8 cellular contexts compared by ENCODE assay signal in the genomic region with DNA sequence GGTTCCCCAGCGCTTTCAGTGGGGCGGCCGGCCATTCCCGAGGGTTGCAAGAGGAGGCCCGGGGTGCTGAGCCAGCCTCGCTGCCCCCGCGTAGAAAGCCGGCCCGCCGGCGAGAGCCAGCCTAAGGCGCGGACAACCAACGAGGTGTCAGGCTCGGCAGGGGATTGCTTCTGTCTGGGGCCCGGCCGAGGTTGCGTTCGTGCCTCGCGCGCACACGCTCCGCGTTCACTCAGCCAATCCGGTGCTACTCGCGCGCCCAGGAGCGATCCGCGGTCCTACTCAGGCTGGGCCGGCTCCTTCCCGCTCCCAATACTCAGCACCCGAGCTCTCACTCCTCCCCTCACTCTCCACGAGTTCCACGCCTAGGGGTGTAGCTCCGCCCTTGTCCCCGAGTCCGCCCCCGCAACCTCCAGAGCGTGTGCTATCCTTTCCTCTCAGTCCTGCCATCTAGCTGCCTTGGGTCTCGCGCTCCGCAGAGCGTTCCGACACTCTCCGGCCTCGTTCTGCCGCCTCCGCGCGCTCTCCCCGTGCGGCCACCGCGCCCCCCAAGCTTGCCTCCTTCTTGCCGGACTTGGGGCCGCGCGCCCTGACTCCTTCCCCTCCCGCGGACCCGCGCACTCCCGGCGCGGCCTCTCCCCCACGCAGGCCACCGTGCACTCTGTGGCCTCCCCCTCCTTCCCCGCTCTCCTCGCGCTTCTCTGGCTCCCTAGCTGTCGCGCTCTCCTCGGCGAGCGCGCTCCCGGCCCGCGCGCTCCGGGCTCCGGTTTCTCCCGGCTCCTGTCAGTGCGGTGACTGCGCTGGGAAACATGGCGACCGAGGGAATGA. TPM values are rescaled to one million over a fixed set of nuclear protein-coding genes. Genes with fewer than 3 reads are reported as not detected.
A peak's percentile ranks its signal among the peaks of the same experiment; 100 is the strongest.
DNase-seq lines count a peak whose midpoint lies in the region; ATAC-seq and TF ChIP-seq lines count a peak whose summit lies in the region.

A gene (plus strand): TSS at position 426 of the 825 bp plus-strand sequence.

- peaks cover 42% of the 10 kb centered on the region for H3K4me1 Mint-ChIP-seq in activated CD8-positive, alpha-beta T cell treated with anti-CD3 and anti-CD28 coated beads, Interleukin-2, amount 10 ng/mL, durations not matched to agents 7 days and 5 days (ENCODE audit: low read depth)

- intact Hi-C loops in lower lobe of right lung (cut with DNase I), result no loop called here

- ATAC-seq in GM19324 (IDR thresholded peaks at IDR 0.05; ENCODE audit: low FRiP score, unreplicated experiment) (peak; percentile 90), HG03469 (IDR thresholded peaks at IDR 0.05; ENCODE audit: unreplicated experiment) (peak; percentile 63), lower lobe of right lung (peak; percentile 97 to 98)
- peak; percentile 96 for ATAC-seq in activated CD8-positive, alpha-beta T cell treated with anti-CD3 and anti-CD28 coated beads, Interleukin-2, amount 10 ng/mL, durations not matched to agents 7 days and 5 days

- H3K27me3 ChIP-seq in BLaER1 treated with 17β-estradiol and CSF1 and Interleukin-3, amounts not matched to agents 10 nM and 100 nM, result peaks cover 0 to 16% (median 4%) of the 10 kb centered on the region in 11 experiments; a peak in 4 of 22 replicates
- H3K27me3 ChIP-seq in ectodermal cell (ENCODE audit: control insufficient read depth, insufficient read depth, low read length, poor library complexity, severe bottlenecking), result peaks cover 24% of the 10 kb centered on the region
- no peaks in the 10 kb centered on the region for H3K27me3 ChIP-seq in lower lobe of right lung (ENCODE audit: low read depth)

- peak within 1 kb of the TSS; percentile 73 to 85 (median 79) for H3K9ac ChIP-seq in BLaER1 treated with 17β-estradiol and CSF1 and Interleukin-3, amounts not matched to agents 10 nM and 100 nM

- peak; percentile 32 for TF ChIP-seq CTCF in lower lobe of right lung (IDR thresholded peaks at IDR 0.05)

- H3K27ac Mint-ChIP-seq in activated CD8-positive, alpha-beta T cell treated with anti-CD3 and anti-CD28 coated beads, Interleukin-2, amount 10 ng/mL, durations not matched to agents 7 days and 5 days, result peak within 1 kb of the TSS; percentile 93

- POLR2A ChIA-PET in activated CD8-positive, alpha-beta T cell treated with anti-CD3 and anti-CD28 coated beads, Interleukin-2, amount 10 ng/mL, durations not matched to agents 7 days and 5 days (lab: Charles Lee), result interaction anchor here (0.6 to 2.2 kb wide), 2 partner anchors 10 to 102 kb away, joined by 4 to 15 read pairs; no protein-coding TSS in a partner anchor

- no peaks in the 10 kb centered on the region for H3K9me3 Mint-ChIP-seq in activated CD8-positive, alpha-beta T cell treated with anti-CD3 and anti-CD28 coated beads, Interleukin-2, amount 10 ng/mL, durations not matched to agents 7 days and 5 days (ENCODE audit: insufficient read depth)

- peaks cover 0 to 15% (median 6%) of the 10 kb centered on the region in 10 experiments; a peak in 7 of 20 replicates for H3K4me1 ChIP-seq in BLaER1 treated with 17β-estradiol and CSF1 and Interleukin-3, amounts not matched to agents 10 nM and 100 nM
- H3K4me1 ChIP-seq in ectodermal cell (ENCODE audit: control insufficient read depth, insufficient read depth, low read length) (peaks cover 4% of the 10 kb centered on the region), lower lobe of right lung (peaks cover 24% of the 10 kb centered on the region)

- peak within 1 kb of the TSS; percentile 33 to 79 (median 76) for H3K27ac ChIP-seq in BLaER1 treated with 17β-estradiol and CSF1 and Interleukin-3, amounts not matched to agents 10 nM and 100 nM
- peak within 1 kb of the TSS; percentile 58 for H3K27ac ChIP-seq in ectodermal cell (ENCODE audit: insufficient read depth, low read depth, low read length, poor library complexity, severe bottlenecking)
- H3K27ac ChIP-seq in lower lobe of right lung, result peak within 1 kb of the TSS; percentile 86

- peaks cover 18 to 32% (median 28%) of the 10 kb centered on the region in 11 experiments; a peak in 21 of 22 replicates for H3K9me3 ChIP-seq in BLaER1 treated with 17β-estradiol and CSF1 and Interleukin-3, amounts not matched to agents 10 nM and 100 nM (replicated peaks in 1 of 11)
- H3K9me3 ChIP-seq in ectodermal cell (ENCODE audit: control insufficient read depth, low read length), result no peaks in the 10 kb centered on the region
- H3K9me3 ChIP-seq in lower lobe of right lung, result no peaks in the 10 kb centered on the region

- H3K27me3 Mint-ChIP-seq in activated CD8-positive, alpha-beta T cell treated with anti-CD3 and anti-CD28 coated beads, Interleukin-2, amount 10 ng/mL, durations not matched to agents 7 days and 5 days (ENCODE audit: low read depth), result peaks cover 17% of the 10 kb centered on the region

- H3K36me3 Mint-ChIP-seq in activated CD8-positive, alpha-beta T cell treated with anti-CD3 and anti-CD28 coated beads, Interleukin-2, amount 10 ng/mL, durations not matched to agents 7 days and 5 days (ENCODE audit: low read depth), result peaks cover 2% of the 10 kb centered on the region

- H3K4me2 ChIP-seq in BLaER1 treated with 17β-estradiol and CSF1 and Interleukin-3, amounts not matched to agents 10 nM and 100 nM, result peak within 1 kb of the TSS; percentile 70 to 88 (median 82)

- no peaks in the 10 kb centered on the region for H3K36me3 ChIP-seq in BLaER1 treated with 17β-estradiol and CSF1 and Interleukin-3, amounts not matched to agents 10 nM and 100 nM
- no peaks in the 10 kb centered on the region for H3K36me3 ChIP-seq in ectodermal cell (ENCODE audit: control insufficient read depth, insufficient read depth, low read length)
- H3K36me3 ChIP-seq in lower lobe of right lung, result no peaks in the 10 kb centered on the region

- WGBS in ectodermal cell, 2 experiments, result 0% methylated on average over 91 of the region's 91 CpGs

- peaks cover 0 to 41% (median 24%) of the 10 kb centered on the region in 11 experiments; a peak in 14 of 22 replicates for H4K20me1 ChIP-seq in BLaER1 treated with 17β-estradiol and CSF1 and Interleukin-3, amounts not matched to agents 10 nM and 100 nM

- H3K4me3 Mint-ChIP-seq in activated CD8-positive, alpha-beta T cell treated with anti-CD3 and anti-CD28 coated beads, Interleukin-2, amount 10 ng/mL, durations not matched to agents 7 days and 5 days, result peak within 1 kb of the TSS; percentile 91

- peak within 1 kb of the TSS; percentile 73 to 84 (median 80) for H3K4me3 ChIP-seq in BLaER1 treated with 17β-estradiol and CSF1 and Interleukin-3, amounts not matched to agents 10 nM and 100 nM
- peak within 1 kb of the TSS; percentile 85 for H3K4me3 ChIP-seq in ectodermal cell (ENCODE audit: insufficient read depth, low read depth, low read length)
- H3K4me3 ChIP-seq in lower lobe of right lung, result peak within 1 kb of the TSS; percentile 90

- CTCF ChIA-PET in activated CD8-positive, alpha-beta T cell treated with anti-CD3 and anti-CD28 coated beads, Interleukin-2, amount 10 ng/mL, durations not matched to agents 7 days and 5 days (lab: Charles Lee), result interaction anchor here (0.9 to 3.7 kb wide), 7 partner anchors 9 to 148 kb away, joined by 3 to 29 read pairs (median 4); no protein-coding TSS in a partner anchor

- DNase-seq in NCI-H748 (lab: John Stamatoyannopoulos, UW; ENCODE audit: unreplicated experiment), result peak; percentile 90
- DNase-seq in activated CD8-positive, alpha-beta T cell treated with anti-CD3 and anti-CD28 coated beads, Interleukin-2, amount 10 ng/mL, durations not matched to agents 7 days and 5 days, result peak; percentile 94
- DNase-seq in lower lobe of right lung, result peak; percentile 98
- peak; percentile 81 to 91 (median 81) for DNase-seq in stimulated activated CD4-positive, alpha-beta T cell treated with anti-CD3 and anti-CD28 coated beads, TNF-alpha, amount 100 ng/mL, for 24 hours (ENCODE audit: low read depth in 3 of 3)

RNA-seq across cellular contexts. Expression of the gene that starts here (rescaled TPM):
- 10 to 100 TPM; 14.4 to 15.9 TPM for total RNA-seq in activated CD8-positive, alpha-beta T cell treated with anti-CD3 and anti-CD28 coated beads, Interleukin-2, amount 10 ng/mL, durations not matched to agents 7 days and 5 days
- 28.7 TPM for polyA plus RNA-seq in ectodermal cell (2013, experiment 1 of 4)
- 25.2 TPM for polyA plus RNA-seq in ectodermal cell (2013, experiment 2 of 4)
- polyA plus RNA-seq in ectodermal cell (2013, experiment 3 of 4), result 24.2 TPM
- polyA plus RNA-seq in ectodermal cell (2013, experiment 4 of 4), result 26.8 TPM
- total RNA-seq in lower lobe of right lung, result 27.0 TPM

Comparison
In these comparisons a context has a peak if more than half of its experiments do, and no peak if none do; other contexts are left out.
1. Peak in every context shown above with its lines: DNase-seq, ATAC-seq, H3K4me3 ChIP-seq and H3K27ac ChIP-seq.